8 cellular contexts compared by ENCODE assay signal in genomic region chr19:15836345-15836594, GRCh38. TPM values are rescaled to one million over a fixed set of nuclear protein-coding genes. Genes with fewer than 3 reads are reported as not detected.
A peak's percentile ranks its signal among the peaks of the same experiment; 100 is the strongest.
DNase-seq lines count a peak whose midpoint lies in the region; ATAC-seq and TF ChIP-seq lines count a peak whose summit lies in the region.

No MANE protein-coding gene starts in this region.

- peak overlapping the region; percentile 99 for H3K9ac ChIP-seq in iPS-15b (ENCODE audit: low read depth, low read length)

- TF ChIP-seq CTCF in AG04450 (IDR thresholded peaks at IDR 0.05; ENCODE audit: low read depth, low read length): no peak
- no peak for TF ChIP-seq CTCF in activated CD8-positive, alpha-beta T cell treated with anti-CD3 and anti-CD28 coated beads for 36 hours (IDR thresholded peaks at IDR 0.05)

- peaks cover 10% of the 10 kb centered on the region for H3K4me1 Mint-ChIP-seq in activated CD8-positive, alpha-beta T cell treated with anti-CD3 and anti-CD28 coated beads for 36 hours (ENCODE audit: low read depth)

- no peak for ATAC-seq in activated CD8-positive, alpha-beta T cell treated with anti-CD3 and anti-CD28 coated beads for 36 hours

- H3K9me3 ChIP-seq in AG04450 (ENCODE audit: control insufficient read depth, insufficient read depth, low read length) (peaks cover 7% of the 10 kb centered on the region; the same call in 1 of the 2 replicates), HAP-1 (no peaks in the 10 kb centered on the region), iPS-15b (ENCODE audit: control insufficient read depth, insufficient read depth, low read length) (no peaks in the 10 kb centered on the region)

- intact Hi-C loops in activated CD8-positive, alpha-beta T cell treated with anti-CD3 and anti-CD28 coated beads for 36 hours (cut with micrococcal nuclease): no loop called here

- H3K27ac Mint-ChIP-seq in activated CD8-positive, alpha-beta T cell treated with anti-CD3 and anti-CD28 coated beads for 36 hours: peak overlapping the region; percentile 97

- H3K4me3 ChIP-seq in AG04450 (ENCODE audit: low read depth, low read length) (peak overlapping the region; percentile 77), HAP-1 (peak overlapping the region; percentile 78), iPS-15b (ENCODE audit: low read depth, low read length) (peak overlapping the region; percentile 73)

- H3K4me3 Mint-ChIP-seq in activated CD8-positive, alpha-beta T cell treated with anti-CD3 and anti-CD28 coated beads for 36 hours: peak overlapping the region; percentile 89

- H3K27me3 Mint-ChIP-seq in activated CD8-positive, alpha-beta T cell treated with anti-CD3 and anti-CD28 coated beads for 36 hours: no peaks in the 10 kb centered on the region

- CTCF ChIA-PET in AG04450 (lab: Charles Lee): no interaction called here
- CTCF ChIA-PET in activated CD8-positive, alpha-beta T cell treated with anti-CD3 and anti-CD28 coated beads for 36 hours (lab: Charles Lee): no interaction called here

- POLR2A ChIA-PET in AG04450 (lab: Yijun Ruan, JAX): interaction anchor here (0.6 kb wide), 1 partner anchor 1634 kb away, joined by 3 read pairs; no protein-coding TSS in a partner anchor
- POLR2A ChIA-PET in activated CD8-positive, alpha-beta T cell treated with anti-CD3 and anti-CD28 coated beads for 36 hours (lab: Charles Lee): interaction anchor here (0.8 to 1.2 kb wide), 6 partner anchors 8 to 660 kb away, joined by 3 to 4 read pairs (median 3); partner anchors contain the start of genes C19orf44 and CALR3

- in situ Hi-C loops in HAP-1 (cut with MboI; ENCODE audit: low sequenced_read_pairs): no loop called here

- H3K27ac ChIP-seq in AG04450 (ENCODE audit: low read depth, low read length) (peak overlapping the region; percentile 98), temporal lobe (ENCODE audit: low read depth, low read length) (peak overlapping the region; percentile 89)

- H3K27me3 ChIP-seq in AG04450 (ENCODE audit: control insufficient read depth, insufficient read depth, low read length) (no peaks in the 10 kb centered on the region), HAP-1 (ENCODE audit: low read depth) (no peaks in the 10 kb centered on the region), iPS-15b (ENCODE audit: control insufficient read depth, insufficient read depth, low read length) (no peaks in the 10 kb centered on the region)

- H3K36me3 Mint-ChIP-seq in activated CD8-positive, alpha-beta T cell treated with anti-CD3 and anti-CD28 coated beads for 36 hours (ENCODE audit: low read depth): no peaks in the 10 kb centered on the region

- H3K36me3 ChIP-seq in HAP-1 (replicated peaks): 0 out of 2 replicates have a peak, but pooled peaks cover 2% of the 10 kb centered on the region
- no peaks in the 10 kb centered on the region for H3K36me3 ChIP-seq in iPS-15b (ENCODE audit: control insufficient read depth, insufficient read depth, low read length)

- peaks cover 2% of the 10 kb centered on the region for H3K9me3 Mint-ChIP-seq in activated CD8-positive, alpha-beta T cell treated with anti-CD3 and anti-CD28 coated beads for 36 hours

- DNase-seq in AG04450 (ENCODE audit: low read depth, low spot score): no peak
- DNase-seq in HAP-1 (ENCODE audit: low spot score in 2 of 2): no peak
- DNase-seq in activated CD8-positive, alpha-beta T cell treated with anti-CD3 and anti-CD28 coated beads for 36 hours: no peak
- no peak for DNase-seq in stimulated activated CD4-positive, alpha-beta T cell treated with anti-CD3 and anti-CD28 coated beads, Interleukin-4, amount 100 ng/mL, for 24 hours
- no peak for DNase-seq in SKM-1 treated with dmso at 0.1 percent for 144 hours (lab: John Stamatoyannopoulos, UW; ENCODE audit: unreplicated experiment)
- DNase-seq in SHP77 treated with DMSO at 0.1 percent for 48 hours (lab: John Stamatoyannopoulos, UW): no peak

- peaks cover 3% of the 10 kb centered on the region; the same call in 1 of the 2 replicates for H3K4me1 ChIP-seq in HAP-1
- peaks cover 9% of the 10 kb centered on the region for H3K4me1 ChIP-seq in iPS-15b (ENCODE audit: control insufficient read depth, insufficient read depth, low read length)

RNA-seq across cellular contexts. Expression of gene OR10H1, which starts 20.8 kb away (rescaled TPM):
- polyA plus RNA-seq in AG04450 (2011; rRNA removed): not detected in 2 replicates
- polyA minus RNA-seq in AG04450 (2011; rRNA and poly(A)+ RNA removed): not detected in 2 replicates
- total RNA-seq in activated CD8-positive, alpha-beta T cell treated with anti-CD3 and anti-CD28 coated beads for 36 hours: not detected
- total RNA-seq in temporal lobe: not detected

RNA-seq across cellular contexts. Expression of gene OR10H5, which starts 48.8 kb away (rescaled TPM):
- polyA plus RNA-seq in AG04450 (2011; rRNA removed): not detected in 2 replicates
- polyA minus RNA-seq in AG04450 (2011; rRNA and poly(A)+ RNA removed): not detected in 2 replicates
- under 1 TPM in 1 of 2 experiments, not detected in 1; 0.04 TPM for total RNA-seq in activated CD8-positive, alpha-beta T cell treated with anti-CD3 and anti-CD28 coated beads for 36 hours
- total RNA-seq in temporal lobe: not detected
